ENCODE assay signal across 12 cellular contexts in the genomic region with DNA sequence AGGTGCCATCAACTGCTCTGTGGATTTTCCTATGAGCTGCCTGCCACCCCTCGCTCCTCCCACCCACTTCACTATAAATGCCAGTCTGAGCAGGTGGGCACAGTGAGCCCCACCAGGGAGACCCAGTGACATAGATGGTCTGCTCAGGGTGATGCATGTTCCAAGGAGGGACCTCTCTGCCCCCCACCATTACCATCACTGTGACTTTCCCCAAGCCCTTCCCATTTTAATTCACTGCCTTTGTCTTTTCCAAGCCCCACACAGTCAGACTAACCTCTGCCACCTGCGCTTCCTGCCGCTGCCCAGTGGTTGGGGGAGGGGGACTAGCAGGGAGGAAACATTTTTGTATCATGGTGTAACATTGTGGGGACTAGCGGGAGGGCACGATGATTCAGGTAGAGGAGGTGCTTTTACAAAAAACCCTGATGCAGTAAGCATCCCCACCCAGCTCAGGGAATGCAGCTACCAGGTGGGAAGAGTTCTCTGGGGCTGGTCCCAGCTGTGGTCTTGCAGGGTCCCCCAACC. TPM values are rescaled to one million over a fixed set of nuclear protein-coding genes. Genes with fewer than 3 reads are reported as not detected.
DNase-seq lines count a peak whose midpoint lies in the region; ATAC-seq and TF ChIP-seq lines count a peak whose summit lies in the region.
"Had no signal": no experiment of that assay in that cellular context is flagged by ENCODE, and none has a peak within 500 bp of the region (broad histone marks: within the 10 kb centered on the region; RNA-seq: fewer than 3 reads in every experiment).

No MANE protein-coding gene starts in this region.

- H3K27ac Mint-ChIP-seq in activated T-helper 2 cell treated with anti-CD3 and anti-CD28 coated beads, Interferon-gamma antibody, Interleukin-2, Interleukin-4, amounts not matched to agents 10 μg/mL and 5 μg/mL and 100 μg/mL, durations not matched to agents 14 hours and 24 hours and 36 hours = peak overlapping the region; percentile 93
- H3K27ac Mint-ChIP-seq in endothelial cell (ENCODE audit: unreplicated experiment) = no peak overlapping the region

- peak overlapping the region; percentile 95 for H3K4me3 Mint-ChIP-seq in activated T-helper 2 cell treated with anti-CD3 and anti-CD28 coated beads, Interferon-gamma antibody, Interleukin-2, Interleukin-4, amounts not matched to agents 10 μg/mL and 5 μg/mL and 100 μg/mL, durations not matched to agents 14 hours and 24 hours and 36 hours (ENCODE audit: low read depth)
- H3K4me3 Mint-ChIP-seq in endothelial cell (ENCODE audit: unreplicated experiment) = no peak overlapping the region

- peaks cover 82% of the 10 kb centered on the region for H3K36me3 Mint-ChIP-seq in activated T-helper 2 cell treated with anti-CD3 and anti-CD28 coated beads, Interferon-gamma antibody, Interleukin-2, Interleukin-4, amounts not matched to agents 10 μg/mL and 5 μg/mL and 100 μg/mL, durations not matched to agents 14 hours and 24 hours and 36 hours (ENCODE audit: low read depth)
- H3K36me3 Mint-ChIP-seq in endothelial cell (ENCODE audit: low read depth, unreplicated experiment) = no peaks in the 10 kb centered on the region

- DNase-seq in stimulated activated CD4-positive, alpha-beta T cell treated with anti-CD3 and anti-CD28 coated beads, Interleukin-1b, Interleukin-23, amount 100 ng/mL, for 4 hours (ENCODE audit: low read depth in 2 of 2) = peak; percentile 53 to 61
- no peak for DNase-seq in stimulated activated CD4-positive, alpha-beta T cell treated with anti-CD3 and anti-CD28 coated beads, Interleukin-2, amount 100 ng/mL, for 48 hours
- DNase-seq in activated T-helper 2 cell treated with anti-CD3 and anti-CD28 coated beads, Interferon-gamma antibody, Interleukin-2, Interleukin-4, amounts not matched to agents 10 μg/mL and 5 μg/mL and 100 μg/mL, durations not matched to agents 14 hours and 24 hours and 36 hours (ENCODE audit: low spot score) = no peak
- peak; percentile 58 for DNase-seq in iPS-NIHi7 (ENCODE audit: extremely low spot score)
- no peak for DNase-seq in COLO829 (ENCODE audit: low spot score)
- no peak for DNase-seq in endothelial cell (ENCODE audit: low spot score)

- no peaks in the 10 kb centered on the region for H3K9me3 Mint-ChIP-seq in activated T-helper 2 cell treated with anti-CD3 and anti-CD28 coated beads, Interferon-gamma antibody, Interleukin-2, Interleukin-4, amounts not matched to agents 10 μg/mL and 5 μg/mL and 100 μg/mL, durations not matched to agents 14 hours and 24 hours and 36 hours
- no peaks in the 10 kb centered on the region for H3K9me3 Mint-ChIP-seq in endothelial cell (ENCODE audit: unreplicated experiment)

- H3K27me3 Mint-ChIP-seq in activated T-helper 2 cell treated with anti-CD3 and anti-CD28 coated beads, Interferon-gamma antibody, Interleukin-2, Interleukin-4, amounts not matched to agents 10 μg/mL and 5 μg/mL and 100 μg/mL, durations not matched to agents 14 hours and 24 hours and 36 hours (ENCODE audit: low read depth) = no peaks in the 10 kb centered on the region
- peaks cover 20% of the 10 kb centered on the region for H3K27me3 Mint-ChIP-seq in endothelial cell (ENCODE audit: unreplicated experiment)

- no peak for TF ChIP-seq CTCF in endothelial cell (IDR thresholded peaks at IDR 0.05; ENCODE audit: unreplicated experiment)

- intact Hi-C loops in activated T-helper 2 cell treated with anti-CD3 and anti-CD28 coated beads, Interferon-gamma antibody, Interleukin-2, Interleukin-4, amounts not matched to agents 10 μg/mL and 5 μg/mL and 100 μg/mL, durations not matched to agents 14 hours and 24 hours and 36 hours (cut with micrococcal nuclease) = loop anchor here (2.0 to 10.0 kb wide), 2 partner anchors 13 to 1781 kb away; partner anchors contain the start of gene MRPS33

- no peak for ATAC-seq in HG03342 (IDR thresholded peaks at IDR 0.05; ENCODE audit: unreplicated experiment)
- no peak for ATAC-seq in HG03565 (IDR thresholded peaks at IDR 0.05; ENCODE audit: unreplicated experiment)
- ATAC-seq: HCT116 had no signal

- H3K4me1 Mint-ChIP-seq in activated T-helper 2 cell treated with anti-CD3 and anti-CD28 coated beads, Interferon-gamma antibody, Interleukin-2, Interleukin-4, amounts not matched to agents 10 μg/mL and 5 μg/mL and 100 μg/mL, durations not matched to agents 14 hours and 24 hours and 36 hours (ENCODE audit: low read depth) = peaks cover 61% of the 10 kb centered on the region
- H3K4me1 Mint-ChIP-seq in endothelial cell (ENCODE audit: unreplicated experiment) = peaks cover 16% of the 10 kb centered on the region

RNA-seq across cellular contexts. Expression of gene PRSS2, which starts 24.6 kb away (rescaled TPM):
- not detected in 2 replicates for total RNA-seq in activated T-helper 2 cell treated with anti-CD3 and anti-CD28 coated beads, Interferon-gamma antibody, Interleukin-2, Interleukin-4, amounts not matched to agents 10 μg/mL and 5 μg/mL and 100 μg/mL, durations not matched to agents 14 hours and 24 hours and 36 hours
- total RNA-seq in endothelial cell (ENCODE audit: unreplicated experiment) = 2.0 TPM
- total RNA-seq: osteoblast, SK-MEL-5, subcutaneous adipose tissue had no signal

RNA-seq across cellular contexts. Expression of gene PRSS1, which starts 46.1 kb away (rescaled TPM):
- not detected in 2 replicates for total RNA-seq in activated T-helper 2 cell treated with anti-CD3 and anti-CD28 coated beads, Interferon-gamma antibody, Interleukin-2, Interleukin-4, amounts not matched to agents 10 μg/mL and 5 μg/mL and 100 μg/mL, durations not matched to agents 14 hours and 24 hours and 36 hours
- 0.82 TPM for total RNA-seq in endothelial cell (ENCODE audit: unreplicated experiment)
- total RNA-seq: osteoblast, SK-MEL-5, subcutaneous adipose tissue had no signal

RNA-seq across cellular contexts. Expression of gene EPHB6, which starts 59.5 kb away (rescaled TPM):
- 2.4 and 3.0 TPM in 2 replicates for total RNA-seq in activated T-helper 2 cell treated with anti-CD3 and anti-CD28 coated beads, Interferon-gamma antibody, Interleukin-2, Interleukin-4, amounts not matched to agents 10 μg/mL and 5 μg/mL and 100 μg/mL, durations not matched to agents 14 hours and 24 hours and 36 hours
- total RNA-seq in endothelial cell (ENCODE audit: unreplicated experiment) = 3.8 TPM

Comparison
In these comparisons a context has a peak if more than half of its experiments do, and no peak if none do; other contexts are left out.
1. DNase-seq: peak in stimulated activated CD4-positive, alpha-beta T cell treated with anti-CD3 and anti-CD28 coated beads, Interleukin-1b, Interleukin-23, amount 100 ng/mL, for 4 hours (2 of 2) and iPS-NIHi7 (single experiment); none in stimulated activated CD4-positive, alpha-beta T cell treated with anti-CD3 and anti-CD28 coated beads, Interleukin-2, amount 100 ng/mL, for 48 hours (0 of 2), activated T-helper 2 cell treated with anti-CD3 and anti-CD28 coated beads, Interferon-gamma antibody, Interleukin-2, Interleukin-4, amounts not matched to agents 10 μg/mL and 5 μg/mL and 100 μg/mL, durations not matched to agents 14 hours and 24 hours and 36 hours (single experiment), COLO829 (single experiment) and endothelial cell (single experiment).